In the genomic region with DNA sequence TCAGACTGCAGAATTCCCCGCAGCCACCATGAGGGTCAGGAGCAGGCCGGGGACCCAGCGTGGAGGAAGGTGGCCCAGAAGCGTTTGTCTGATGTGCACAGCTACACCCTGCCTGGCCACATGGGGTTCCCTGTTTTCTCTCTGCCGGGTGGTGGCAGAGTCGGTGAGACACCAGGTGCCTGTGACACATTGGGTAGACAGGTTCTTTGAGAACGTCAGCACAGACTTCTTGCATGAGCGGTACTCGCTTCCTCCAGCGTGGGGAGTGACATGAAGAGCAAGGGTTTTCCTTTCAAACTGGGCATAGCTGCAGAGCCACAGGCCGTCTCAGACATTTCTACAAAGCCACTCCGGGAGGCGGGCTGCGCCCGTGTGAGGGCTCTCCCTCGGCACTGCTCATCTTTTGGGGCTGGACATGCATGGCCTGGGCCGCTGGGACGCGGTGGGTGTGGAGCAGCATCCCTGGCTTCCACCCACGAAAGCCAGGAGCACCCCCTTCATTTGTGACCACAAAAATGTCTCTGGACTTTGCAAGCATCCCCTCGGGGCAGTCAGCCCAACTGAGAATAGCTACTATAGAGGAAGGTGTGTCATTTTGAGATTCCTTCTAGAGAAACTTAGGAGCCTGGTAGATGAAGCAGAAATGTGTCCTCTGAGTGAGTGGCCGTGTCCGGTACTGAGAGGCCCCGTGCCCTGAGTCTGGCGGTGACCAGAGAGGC, we compare ENCODE assay signal across 1 cellular context.
TF ChIP-seq lines count a peak whose summit lies in the region.

No MANE protein-coding gene starts in this region.

TF ChIP-seq in IMR-90, 13 proteins besides CTCF, POLR2A, EP300 and RAD21:
- TF ChIP-seq RCOR1 (IDR thresholded peaks at IDR 0.05; ENCODE audit: insufficient replicate concordance, low read length) (no peak), BHLHE40 (IDR thresholded peaks at IDR 0.05; ENCODE audit: low read depth, low read length) (no peak), RFX5 (IDR thresholded peaks at IDR 0.05; ENCODE audit: low read depth, low read length) (no peak), SMC3 (IDR thresholded peaks at IDR 0.05; ENCODE audit: low read depth, low read length) (no peak), MXI1 (IDR thresholded peaks at IDR 0.05; ENCODE audit: borderline replicate concordance, low read depth, low read length) (no peak), NFE2L2 (IDR thresholded peaks at IDR 0.05; ENCODE audit: low read depth, low read length) (no peak), MAZ (IDR thresholded peaks at IDR 0.05; ENCODE audit: borderline replicate concordance, low read depth, low read length) (no peak), CHD1 (IDR thresholded peaks at IDR 0.05; ENCODE audit: low read depth, low read length) (no peak), CEBPB (IDR thresholded peaks at IDR 0.05; ENCODE audit: low read depth, low read length) (no peak), MAFK (IDR thresholded peaks at IDR 0.05; ENCODE audit: low read depth, low read length) (no peak), FOS (IDR thresholded peaks at IDR 0.05; ENCODE audit: low read depth, low read length) (no peak)
- TF ChIP-seq, protein P1, sequence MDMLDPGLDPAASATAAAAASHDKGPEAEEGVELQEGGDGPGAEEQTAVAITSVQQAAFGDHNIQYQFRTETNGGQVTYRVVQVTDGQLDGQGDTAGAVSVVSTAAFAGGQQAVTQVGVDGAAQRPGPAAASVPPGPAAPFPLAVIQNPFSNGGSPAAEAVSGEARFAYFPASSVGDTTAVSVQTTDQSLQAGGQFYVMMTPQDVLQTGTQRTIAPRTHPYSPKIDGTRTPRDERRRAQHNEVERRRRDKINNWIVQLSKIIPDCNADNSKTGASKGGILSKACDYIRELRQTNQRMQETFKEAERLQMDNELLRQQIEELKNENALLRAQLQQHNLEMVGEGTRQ (IDR thresholded peaks at IDR 0.05; ENCODE audit: low read depth, low read length): no peak
- TF ChIP-seq, protein P2, sequence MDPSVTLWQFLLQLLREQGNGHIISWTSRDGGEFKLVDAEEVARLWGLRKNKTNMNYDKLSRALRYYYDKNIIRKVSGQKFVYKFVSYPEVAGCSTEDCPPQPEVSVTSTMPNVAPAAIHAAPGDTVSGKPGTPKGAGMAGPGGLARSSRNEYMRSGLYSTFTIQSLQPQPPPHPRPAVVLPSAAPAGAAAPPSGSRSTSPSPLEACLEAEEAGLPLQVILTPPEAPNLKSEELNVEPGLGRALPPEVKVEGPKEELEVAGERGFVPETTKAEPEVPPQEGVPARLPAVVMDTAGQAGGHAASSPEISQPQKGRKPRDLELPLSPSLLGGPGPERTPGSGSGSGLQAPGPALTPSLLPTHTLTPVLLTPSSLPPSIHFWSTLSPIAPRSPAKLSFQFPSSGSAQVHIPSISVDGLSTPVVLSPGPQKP (IDR thresholded peaks at IDR 0.05; ENCODE audit: borderline replicate concordance, low read depth, low read length): no peak
